Comparison of ENCODE assay signal across 15 cellular contexts in genomic region chr10:125121003-125121402, GRCh38. TPM values are rescaled to one million over a fixed set of nuclear protein-coding genes. Genes with fewer than 3 reads are reported as not detected.
DNase-seq lines count a peak whose midpoint lies in the region; ATAC-seq and TF ChIP-seq lines count a peak whose summit lies in the region.
"Had no signal": no experiment of that assay in that cellular context is flagged by ENCODE, and none has a peak within 500 bp of the region (broad histone marks: within the 10 kb centered on the region; RNA-seq: fewer than 3 reads in every experiment).

No MANE protein-coding gene starts in this region.

- H3K4me1 ChIP-seq in HEK293 (ENCODE audit: control insufficient read depth, insufficient read depth, low read length) (peaks cover 4% of the 10 kb centered on the region; the same call in 1 of the 2 replicates), spleen (peaks cover 15 to 93% (median 59%) of the 10 kb centered on the region in 6 donors)

- no peak overlapping the region for H3K27ac ChIP-seq in HEK293 (ENCODE audit: extremely low read depth, low read depth, low read length)
- H3K27ac ChIP-seq in spleen, result peak overlapping the region in 5 of 8 donors; percentile 5 to 63 (median 27)

- CTCF ChIA-PET in HEK293 (lab: Yijun Ruan, JAX), result interaction anchor here (0.6 kb wide), 1 partner anchor 1807 kb away, joined by 3 read pairs; no protein-coding TSS in a partner anchor

- no peaks in the 10 kb centered on the region for H3K9me3 ChIP-seq in HEK293 (ENCODE audit: control insufficient read depth, insufficient read depth, low read depth, low read length)
- H3K9me3 ChIP-seq in spleen, result no peaks in the 10 kb centered on the region

- H3K4me3 ChIP-seq in HEK293 (ENCODE audit: low read depth, low read length), result no peak overlapping the region
- H3K4me3 ChIP-seq in spleen, result no peak overlapping the region

- TF ChIP-seq POLR2A in spleen (IDR thresholded peaks at IDR 0.05), result no peak

- DNase-seq in SW480 (ENCODE audit: low spot score) (peak; percentile 66), iPS-NIHi11 (ENCODE audit: low spot score) (peak; percentile 58), spleen (peak; percentile 48), GM13976 (ENCODE audit: low spot score) (no peak)
- DNase-seq: activated CD4-positive, alpha-beta T cell treated with anti-CD3 and anti-CD28 coated beads, Interleukin-2, amount 50 U/mL, for 48 hours; activated T-cell treated with anti-CD3 and anti-CD28 coated beads, Interleukin-2, amount 50 U/mL, for 4 hours; C1 segment of cervical spinal cord; caudate nucleus; effector memory CD4-positive, alpha-beta T cell; substantia nigra; SW 1271 had no signal

- 92 to 96% (median 95%) methylated on average over 8 of the region's 8 CpGs for WGBS in spleen, 5 donors

- intact Hi-C loops in spleen (cut with DNase I; ENCODE audit: low total_unique reads), result no loop called here

- no peaks in the 10 kb centered on the region for H3K27me3 ChIP-seq in spleen (replicated peaks in 1 of 7)

- ATAC-seq in GM18517 (IDR thresholded peaks at IDR 0.05; ENCODE audit: unreplicated experiment), result no peak
- no peak for ATAC-seq in GM19397 (IDR thresholded peaks at IDR 0.05; ENCODE audit: unreplicated experiment)
- ATAC-seq: activated T-cell treated with anti-CD3 and anti-CD28 coated beads, Interleukin-2, amount 50 U/mL, for 4 hours; naive thymus-derived CD8-positive, alpha-beta T cell had no signal

- peaks cover 0 to 15% of the 10 kb centered on the region in 2 experiments; a peak in 1 of 3 replicates for H3K36me3 ChIP-seq in HEK293 (ENCODE audit: control insufficient read depth in 2 of 2, insufficient read depth in 1 of 2, low read length in 2 of 2)
- no peaks in the 10 kb centered on the region for H3K36me3 ChIP-seq in spleen

- POLR2A ChIA-PET in HEK293 (lab: Yijun Ruan, JAX), result no interaction called here

- TF ChIP-seq CTCF in HEK293 (tag by site-specific recombination; IDR thresholded peaks at IDR 0.05), result no peak
- TF ChIP-seq CTCF in spleen (IDR thresholded peaks at IDR 0.05 in 8 of 11, conservative IDR thresholded peaks at IDR 0.05 in 3 of 11), result no peak
- TF ChIP-seq CTCF in GM13976 (IDR thresholded peaks at IDR 0.05; ENCODE audit: borderline replicate concordance, control extremely low read depth, extremely low read depth, insufficient read depth, missing control alignments), result no peak

- in situ Hi-C loops in GM13976 (cut with MboI; ENCODE audit: low sequenced_read_pairs, unreplicated experiment), result no loop called here

TF ChIP-seq in HEK293, 187 proteins besides CTCF, POLR2A, EP300 and RAD21:
- TF ChIP-seq ZNF157 (tag by site-specific recombination; IDR thresholded peaks at IDR 0.05) (no peak), ZIC2 (tag by site-specific recombination; IDR thresholded peaks at IDR 0.05) (peak; percentile 69)
TF ChIP-seq in HEK293: peak in this region for 1.

RNA-seq across cellular contexts. Expression of gene CTBP2, which starts 39.4 kb away (rescaled TPM):
- 10 to 100 TPM; 32.2 to 74.4 (median 52.0) TPM for total RNA-seq in spleen
- polyA plus RNA-seq in spleen, result 10 to 100 TPM in 1 of 3 donors, 1 to 10 TPM in 2; 6.7 to 19.2 (median 7.0) TPM
